In genomic region chr6:9621276-9621675, GRCh38 we compare ENCODE assay signal across 23 cellular contexts.
DNase-seq lines count a peak whose midpoint lies in the region; ATAC-seq and TF ChIP-seq lines count a peak whose summit lies in the region.
"Had no signal": no experiment of that assay in that cellular context is flagged by ENCODE, and none has a peak within 500 bp of the region (broad histone marks: within the 10 kb centered on the region; RNA-seq: fewer than 3 reads in every experiment).

No MANE protein-coding gene starts in this region.

- H3K4me3 ChIP-seq in breast epithelium, result no peak overlapping the region
- no peak overlapping the region for H3K4me3 ChIP-seq in SJSA1
- H3K4me3 ChIP-seq in fibroblast of the aortic adventitia (ENCODE audit: low read depth, low read length), result no peak overlapping the region
- H3K4me3 ChIP-seq in CD8-positive, alpha-beta memory T cell (ENCODE audit: low read length), result no peak overlapping the region
- H3K4me3 ChIP-seq in H7 (ENCODE audit: insufficient read depth, low read depth, low read length), result no peak overlapping the region
- H3K4me3 ChIP-seq: Peyer's patch, psoas muscle, testis had no signal

- no peaks in the 10 kb centered on the region for H3K9me3 Mint-ChIP-seq in MCF 10A (ENCODE audit: unreplicated experiment)
- peaks cover 0 to 12% (median 1%) of the 10 kb centered on the region in 5 donors for H3K9me3 Mint-ChIP-seq in CD8-positive, alpha-beta memory T cell

- no peaks in the 10 kb centered on the region for H3K36me3 Mint-ChIP-seq in MCF 10A (ENCODE audit: insufficient read depth, unreplicated experiment)
- H3K36me3 Mint-ChIP-seq in CD8-positive, alpha-beta memory T cell, result no peaks in the 10 kb centered on the region
- H3K36me3 Mint-ChIP-seq: mesothelial cell of epicardium; naive thymus-derived CD4-positive, alpha-beta T cell had no signal

- no peak overlapping the region for H3K27ac Mint-ChIP-seq in MCF 10A (ENCODE audit: low read depth, unreplicated experiment)
- peak overlapping the region in 1 of 8 donors; percentile 33 for H3K27ac Mint-ChIP-seq in CD8-positive, alpha-beta memory T cell
- H3K27ac Mint-ChIP-seq: activated T-helper 1 cell treated with anti-CD3 and anti-CD28 coated beads, Interleukin-12 subunit alpha, Interleukin-12 subunit beta, Interleukin-2, Interleukin-4 antibody, amounts not matched to agents 30 ng/mL and 10 ng/mL and 1 ng/mL, durations not matched to agents 14 hours and 24 hours and 36 hours; B cell; mesothelial cell of epicardium; naive thymus-derived CD4-positive, alpha-beta T cell had no signal

- TF ChIP-seq POLR2A in breast epithelium (IDR thresholded peaks at IDR 0.05), result no peak

- no peak overlapping the region for H3K27ac ChIP-seq in breast epithelium
- peak overlapping the region; percentile 37 for H3K27ac ChIP-seq in SJSA1
- H3K27ac ChIP-seq in CD8-positive, alpha-beta memory T cell (ENCODE audit: low read depth, low read length), result no peak overlapping the region
- H3K27ac ChIP-seq: Peyer's patch, psoas muscle, testis had no signal

- no peak for ATAC-seq in HG03342 (IDR thresholded peaks at IDR 0.05; ENCODE audit: unreplicated experiment)
- ATAC-seq: naive thymus-derived CD4-positive, alpha-beta T cell; psoas muscle; stimulated activated naive CD8-positive, alpha-beta T cell treated with anti-CD3 and anti-CD28 coated beads, Interleukin-15, Interleukin-2, amounts not matched to agents 100 U/mL and 50 U/mL, for 24 hours had no signal

- H3K4me1 Mint-ChIP-seq in MCF 10A (ENCODE audit: insufficient read depth, unreplicated experiment), result peaks cover 11% of the 10 kb centered on the region
- peaks cover 0 to 7% (median 5%) of the 10 kb centered on the region in 3 donors for H3K4me1 Mint-ChIP-seq in CD8-positive, alpha-beta memory T cell
- H3K4me1 Mint-ChIP-seq: B cell; mesothelial cell of epicardium; naive thymus-derived CD4-positive, alpha-beta T cell had no signal

- H3K9me3 ChIP-seq in breast epithelium, result no peaks in the 10 kb centered on the region
- H3K9me3 ChIP-seq in SJSA1 (replicated peaks), result no peaks in the 10 kb centered on the region; the same call in 1 of the 2 replicates
- H3K9me3 ChIP-seq in CD8-positive, alpha-beta memory T cell (ENCODE audit: low read length), result no peaks in the 10 kb centered on the region
- H3K9me3 ChIP-seq: Peyer's patch, psoas muscle, testis had no signal

- peak; percentile 35 for DNase-seq in MCF 10A (ENCODE audit: unreplicated experiment)
- no peak for DNase-seq in breast epithelium (ENCODE audit: low spot score in 2 of 2)
- DNase-seq in SJSA1 (ENCODE audit: low read depth in 1 of 2, low spot score in 2 of 2), result peak in 1 of 2 experiments; percentile 15
- peak; percentile 49 for DNase-seq in fibroblast of the aortic adventitia (ENCODE audit: low read depth)
- DNase-seq in CD8-positive, alpha-beta memory T cell, result no peak
- no peak for DNase-seq in H7
- DNase-seq in activated effector memory CD4-positive, alpha-beta T cell treated with anti-CD3 and anti-CD28 coated beads, Interleukin-2, amount 50 U/mL, for 16 hours, result no peak
- DNase-seq: activated CD4-positive, alpha-beta T cell treated with anti-CD3 and anti-CD28 coated beads, Interleukin-2, amount 50 U/mL, for 48 hours; activated naive CD4-positive, alpha-beta T cell treated with anti-CD3 and anti-CD28 coated beads, Interleukin-2, amount 50 U/mL, for 16 hours; DMS53; naive thymus-derived CD4-positive, alpha-beta T cell; NCI-H1092; NCI-H2029; NCI-H524 treated with DMSO at 0.1 percent for 48 hours; Peyer's patch; psoas muscle; stimulated activated CD4-positive, alpha-beta T cell treated with anti-CD3 and anti-CD28 coated beads, Interleukin-15, amount 100 ng/mL, for 24 hours; stimulated activated naive CD8-positive, alpha-beta T cell treated with anti-CD3 and anti-CD28 coated beads, Interleukin-15, Interleukin-2, amounts not matched to agents 100 U/mL and 50 U/mL, for 24 hours; testis had no signal

- CTCF ChIA-PET in MCF 10A (lab: Yijun Ruan, JAX), result no interaction called here
- CTCF ChIA-PET in CD8-positive, alpha-beta memory T cell (lab: Charles Lee), result no interaction called here

- POLR2A ChIA-PET in MCF 10A (lab: Yijun Ruan, JAX), result interaction anchor here (1.4 kb wide), 1 partner anchor 25 kb away, joined by 3 read pairs; no protein-coding TSS in a partner anchor
- POLR2A ChIA-PET in CD8-positive, alpha-beta memory T cell (lab: Charles Lee), result no interaction called here

- intact Hi-C loops in MCF 10A (cut with micrococcal nuclease), result no loop called here
- intact Hi-C loops in breast epithelium (cut with DNase I; ENCODE audit: low total_unique reads), result no loop called here

- no peaks in the 10 kb centered on the region for H3K27me3 Mint-ChIP-seq in MCF 10A (ENCODE audit: insufficient read depth, unreplicated experiment)
- peaks cover 0 to 2% of the 10 kb centered on the region in 2 donors for H3K27me3 Mint-ChIP-seq in CD8-positive, alpha-beta memory T cell
- H3K27me3 Mint-ChIP-seq: B cell; naive thymus-derived CD4-positive, alpha-beta T cell had no signal

- H3K4me3 Mint-ChIP-seq in MCF 10A (ENCODE audit: unreplicated experiment), result no peak overlapping the region
- no peak overlapping the region for H3K4me3 Mint-ChIP-seq in CD8-positive, alpha-beta memory T cell
- H3K4me3 Mint-ChIP-seq: activated T-helper 1 cell treated with anti-CD3 and anti-CD28 coated beads, Interleukin-12 subunit alpha, Interleukin-12 subunit beta, Interleukin-2, Interleukin-4 antibody, amounts not matched to agents 30 ng/mL and 10 ng/mL and 1 ng/mL, durations not matched to agents 14 hours and 24 hours and 36 hours; B cell; mesothelial cell of epicardium; naive thymus-derived CD4-positive, alpha-beta T cell had no signal

- H3K27me3 ChIP-seq in breast epithelium (no peaks in the 10 kb centered on the region), SJSA1 (replicated peaks) (no peaks in the 10 kb centered on the region), H7 (ENCODE audit: control insufficient read depth, insufficient read depth, low read length) (no peaks in the 10 kb centered on the region)
- H3K27me3 ChIP-seq in CD8-positive, alpha-beta memory T cell (ENCODE audit: insufficient read depth, low read length, poor library complexity, severe bottlenecking), result no peaks in the 10 kb centered on the region
- H3K27me3 ChIP-seq: Peyer's patch, testis had no signal

- H3K4me1 ChIP-seq in breast epithelium (no peaks in the 10 kb centered on the region), SJSA1 (replicated peaks) (peaks cover 34% of the 10 kb centered on the region)
- H3K4me1 ChIP-seq in CD8-positive, alpha-beta memory T cell (ENCODE audit: insufficient read depth, low read length), result no peaks in the 10 kb centered on the region
- H3K4me1 ChIP-seq: Peyer's patch, psoas muscle, testis had no signal

- H3K36me3 ChIP-seq in breast epithelium, result peaks cover 3% of the 10 kb centered on the region
- no peaks in the 10 kb centered on the region for H3K36me3 ChIP-seq in SJSA1
- H3K36me3 ChIP-seq in CD8-positive, alpha-beta memory T cell (ENCODE audit: insufficient read depth, low read length), result no peaks in the 10 kb centered on the region
- H3K36me3 ChIP-seq in H7 (replicated peaks; ENCODE audit: control insufficient read depth, insufficient read depth, low read length), result no peaks in the 10 kb centered on the region
- H3K36me3 ChIP-seq: Peyer's patch had no signal

- BruUV-seq in MCF 10A (replicated peaks; lab: Mats Ljungman, UMichigan), result no TSS peak

- no peak for TF ChIP-seq CTCF in MCF 10A (IDR thresholded peaks at IDR 0.05; ENCODE audit: unreplicated experiment)
- no peak for TF ChIP-seq CTCF in breast epithelium (IDR thresholded peaks at IDR 0.05)
- TF ChIP-seq CTCF in fibroblast of the aortic adventitia (IDR thresholded peaks at IDR 0.05; ENCODE audit: insufficient read depth, low read length), result no peak

Comparison
In these comparisons a context has a peak if more than half of its experiments do, and no peak if none do; other contexts are left out.
1. DNase-seq: peak in MCF 10A (single experiment) and fibroblast of the aortic adventitia (single experiment); none in breast epithelium (0 of 2), CD8-positive, alpha-beta memory T cell (0 of 5), H7 (single experiment) and activated effector memory CD4-positive, alpha-beta T cell treated with anti-CD3 and anti-CD28 coated beads, Interleukin-2, amount 50 U/mL, for 16 hours (single experiment).